11 cellular contexts compared by ENCODE assay signal in genomic region chr1:96234299-96234698, GRCh38.
DNase-seq lines count a peak whose midpoint lies in the region; ATAC-seq and TF ChIP-seq lines count a peak whose summit lies in the region.
"Had no signal": no experiment of that assay in that cellular context is flagged by ENCODE, and none has a peak within 500 bp of the region (broad histone marks: within the 10 kb centered on the region; RNA-seq: fewer than 3 reads in every experiment).

No MANE protein-coding gene starts in this region.

- no peak for TF ChIP-seq POLR2A in adrenal gland (IDR thresholded peaks at IDR 0.05)

- 33 to 46% (median 43%) methylated on average over 6 of the region's 6 CpGs for whole genome bisulfite sequencing in adrenal gland, 4 donors

- H3K4me1 ChIP-seq in adrenal gland (replicated peaks in 1 of 2) (no peaks in the 10 kb centered on the region), lower lobe of right lung (no peaks in the 10 kb centered on the region)

- peak overlapping the region; percentile 38 for H3K27ac Mint-ChIP-seq in Calu3 (ENCODE audit: unreplicated experiment)
- H3K27ac Mint-ChIP-seq: activated naive CD8-positive, alpha-beta T cell; CD4-positive, alpha-beta memory T cell had no signal

- peaks cover 16% of the 10 kb centered on the region for H3K4me1 Mint-ChIP-seq in Calu3 (ENCODE audit: low read depth, unreplicated experiment)
- H3K4me1 Mint-ChIP-seq: CD4-positive, alpha-beta memory T cell had no signal

- intact Hi-C loops in Calu3 (cut with micrococcal nuclease; ENCODE audit: unreplicated experiment) (loop anchor here (2.0 to 10.0 kb wide), 4 partner anchors 281 to 925 kb away; no protein-coding TSS in a partner anchor), adrenal gland (cut with DNase I) (loop anchor here in 1 of 2 donors (10.0 kb wide), 1 partner anchor 611 kb away; no protein-coding TSS in a partner anchor), lower lobe of right lung (cut with DNase I) (no loop called here)

- no peaks in the 10 kb centered on the region for H3K9me3 Mint-ChIP-seq in Calu3 (ENCODE audit: low read depth, unreplicated experiment)
- H3K9me3 Mint-ChIP-seq: CD4-positive, alpha-beta memory T cell had no signal

- peak overlapping the region; percentile 44 for H3K4me3 Mint-ChIP-seq in Calu3 (ENCODE audit: low read depth, unreplicated experiment)
- H3K4me3 Mint-ChIP-seq: activated naive CD8-positive, alpha-beta T cell; CD4-positive, alpha-beta memory T cell had no signal

- CTCF ChIA-PET in Calu3 (lab: Charles Lee) = no interaction called here

- H3K27me3 ChIP-seq in adrenal gland (no peaks in the 10 kb centered on the region), lower lobe of right lung (ENCODE audit: low read depth) (no peaks in the 10 kb centered on the region)

- no peak overlapping the region for H3K4me3 ChIP-seq in adrenal gland
- no peak overlapping the region for H3K4me3 ChIP-seq in lower lobe of right lung

- ATAC-seq in lower lobe of right lung (peak; percentile 80 to 95), GM21529 (IDR thresholded peaks at IDR 0.05; ENCODE audit: unreplicated experiment) (no peak)

- no peak overlapping the region for H3K27ac ChIP-seq in adrenal gland
- H3K27ac ChIP-seq in lower lobe of right lung = no peak overlapping the region
- H3K27ac ChIP-seq: HL-60 had no signal

- no peaks in the 10 kb centered on the region for H3K9me3 ChIP-seq in adrenal gland (replicated peaks in 1 of 3)
- H3K9me3 ChIP-seq in lower lobe of right lung = no peaks in the 10 kb centered on the region

- BruUV-seq in Calu3 (replicated peaks; lab: Mats Ljungman, UMichigan) = no TSS peak

- TF ChIP-seq CTCF in Calu3 (IDR thresholded peaks at IDR 0.05; ENCODE audit: unreplicated experiment) = no peak
- no peak for TF ChIP-seq CTCF in adrenal gland (IDR thresholded peaks at IDR 0.05)
- no peak for TF ChIP-seq CTCF in lower lobe of right lung (IDR thresholded peaks at IDR 0.05)

- H3K36me3 Mint-ChIP-seq in Calu3 (ENCODE audit: insufficient read depth, unreplicated experiment) = peaks cover 5% of the 10 kb centered on the region
- H3K36me3 Mint-ChIP-seq: activated naive CD8-positive, alpha-beta T cell; CD4-positive, alpha-beta memory T cell had no signal

- DNase-seq in Calu3 (peak; percentile 78), NCI-H1436 (lab: John Stamatoyannopoulos, UW) (peak; percentile 91), adrenal gland (peak in 6 of 7 donors; percentile 17 to 62 (median 30)), lower lobe of right lung (peak; percentile 61), inferior parietal cortex (ENCODE audit: extremely low spot score) (no peak), cerebellum (ENCODE audit: low spot score) (no peak)
- DNase-seq in stimulated activated naive CD4-positive, alpha-beta T cell (lab: John Stamatoyannopoulos, UW) = no peak
- DNase-seq: CD4-positive, alpha-beta memory T cell had no signal

- H3K36me3 ChIP-seq in adrenal gland (replicated peaks in 1 of 2) (no peaks in the 10 kb centered on the region), lower lobe of right lung (no peaks in the 10 kb centered on the region)

- no peaks in the 10 kb centered on the region for H3K27me3 Mint-ChIP-seq in Calu3 (ENCODE audit: unreplicated experiment)
- H3K27me3 Mint-ChIP-seq: activated naive CD8-positive, alpha-beta T cell; CD4-positive, alpha-beta memory T cell had no signal

Comparison
In these comparisons a context has a peak if more than half of its experiments do, and no peak if none do; other contexts are left out.
1. DNase-seq: peak in Calu3 (single experiment), NCI-H1436 (single experiment), adrenal gland (6 of 7) and lower lobe of right lung (single experiment); none in inferior parietal cortex (single experiment), cerebellum (single experiment) and stimulated activated naive CD4-positive, alpha-beta T cell (0 of 6).